In genomic region chr15:69808756-69809155, GRCh38 we compare ENCODE assay signal across 15 cellular contexts.
"Had no signal": no experiment of that assay in that cellular context is flagged by ENCODE, and none has a peak within 500 bp of the region (broad histone marks: within the 10 kb centered on the region; RNA-seq: fewer than 3 reads in every experiment).

No MANE protein-coding gene starts in this region.

- H3K9me3 Mint-ChIP-seq: activated T-cell treated with anti-CD3 and anti-CD28 coated beads, Interleukin-2, amount 50 U/mL, for 4 hours; stimulated activated memory B cell treated with anti-CD40 and anti-IgM and Interleukin-4, amounts not matched to agents 10 μg/mL and 1 μg/mL and 100 μg/mL, for 72 hours; T-helper 2 cell treated with Interferon-gamma antibody and Interleukin-4, amounts not matched to agents 5 μg/mL and 100 μg/mL, for 36 hours had no signal

- H3K4me3 Mint-ChIP-seq: activated T-cell treated with anti-CD3 and anti-CD28 coated beads, Interleukin-2, amount 50 U/mL, for 4 hours; stimulated activated memory B cell treated with anti-CD40 and anti-IgM and Interleukin-4, amounts not matched to agents 10 μg/mL and 1 μg/mL and 100 μg/mL, for 72 hours; T-helper 2 cell treated with Interferon-gamma antibody and Interleukin-4, amounts not matched to agents 5 μg/mL and 100 μg/mL, for 36 hours had no signal

- H3K36me3 Mint-ChIP-seq: activated naive CD4-positive, alpha-beta T cell treated with anti-CD3 and anti-CD28 coated beads, Interleukin-2, amount 50 U/mL, for 72 hours; stimulated activated memory B cell treated with anti-CD40 and anti-IgM and Interleukin-4, amounts not matched to agents 10 μg/mL and 1 μg/mL and 100 μg/mL, for 72 hours had no signal

- H3K27ac Mint-ChIP-seq: activated naive CD4-positive, alpha-beta T cell treated with anti-CD3 and anti-CD28 coated beads, Interleukin-2, amount 50 U/mL, for 72 hours; stimulated activated memory B cell treated with anti-CD40 and anti-IgM and Interleukin-4, amounts not matched to agents 10 μg/mL and 1 μg/mL and 100 μg/mL, for 72 hours; T-helper 2 cell treated with Interferon-gamma antibody and Interleukin-4, amounts not matched to agents 5 μg/mL and 100 μg/mL, for 36 hours had no signal

- ATAC-seq: activated T-cell treated with anti-CD3 and anti-CD28 coated beads, Interleukin-2, amount 50 U/mL, for 4 hours; esophagus mucosa; heart right ventricle; stimulated activated memory B cell treated with anti-CD40 and anti-IgM and Interleukin-4, amounts not matched to agents 10 μg/mL and 1 μg/mL and 100 μg/mL, for 72 hours had no signal

- DNase-seq: activated CD4-positive, alpha-beta T cell treated with anti-CD3 and anti-CD28 coated beads, Interleukin-2, amount 50 U/mL, for 48 hours; activated CD4-positive, CD25-positive, alpha-beta regulatory T cell treated with anti-CD3 and anti-CD28 coated beads, Interleukin-2, amount 50 U/mL, for 72 hours; activated effector memory CD4-positive, alpha-beta T cell treated with anti-CD3 and anti-CD28 coated beads, Interleukin-2, amount 50 U/mL, for 16 hours; activated T-cell treated with anti-CD3 and anti-CD28 coated beads, Interleukin-2, amount 50 U/mL, for 4 hours; heart right ventricle; left ventricle myocardium inferior; stimulated activated CD4-positive, alpha-beta T cell treated with anti-CD3 and anti-CD28 coated beads, Interleukin-1b, Interleukin-23, amount 100 ng/mL, for 48 hours had no signal

- H3K4me3 ChIP-seq: breast epithelium, heart right ventricle, left ventricle myocardium inferior, right atrium auricular region, smooth muscle cell, tibial nerve had no signal
